ENCODE assay signal across 29 cellular contexts in genomic region chr1:161244888-161245287, GRCh38. TPM values are rescaled to one million over a fixed set of nuclear protein-coding genes. Genes with fewer than 3 reads are reported as not detected.
"Had no signal": no experiment of that assay in that cellular context is flagged by ENCODE, and none has a peak within 500 bp of the region (broad histone marks: within the 10 kb centered on the region; RNA-seq: fewer than 3 reads in every experiment).

No MANE protein-coding gene starts in this region.

- ATAC-seq: activated CD8-positive, alpha-beta T cell treated with anti-CD3 and anti-CD28 coated beads, Interleukin-2, amount 10 ng/mL, durations not matched to agents 7 days and 5 days; gastrocnemius medialis; left colon; lower lobe of right lung; SK-N-SH treated with all-trans-retinoic acid at 6 μM for 48 hours; stimulated activated naive B cell treated with anti-CD40 and anti-IgM and Interleukin-4, amounts not matched to agents 10 μg/mL and 1 μg/mL and 100 μg/mL, for 72 hours had no signal

- H3K27ac ChIP-seq: gastrocnemius medialis, lower lobe of right lung, testis, VCaP had no signal

- H3K4me1 ChIP-seq: gastrocnemius medialis, lower lobe of right lung, testis had no signal

- H3K9me3 ChIP-seq: gastrocnemius medialis, lower lobe of right lung, testis had no signal

- DNase-seq: activated CD4-positive, alpha-beta T cell treated with anti-CD3 and anti-CD28 coated beads, Interleukin-2, amount 50 U/mL, for 1 hour; activated CD4-positive, CD25-positive, alpha-beta regulatory T cell treated with anti-CD3 and anti-CD28 coated beads, Interleukin-2, amount 50 U/mL, for 72 hours; activated CD8-positive, alpha-beta T cell treated with anti-CD3 and anti-CD28 coated beads, Interleukin-2, amount 10 ng/mL, durations not matched to agents 7 days and 5 days; activated gamma-delta T cell treated with Interleukin-2 at 50 U/mL for 16 hours; amniotic stem cell; cerebellar nuclear complex; cortex of kidney; endodermal cell; erythroblast; gastrocnemius medialis; islet precursor cell; left colon; lower lobe of right lung; naive B cell; occipital lobe; posterior cingulate gyrus; retina; stimulated activated CD4-positive, alpha-beta T cell treated with anti-CD3 and anti-CD28 coated beads, Interleukin-2, amount 100 ng/mL, for 48 hours; stimulated activated CD8-positive, alpha-beta memory T cell treated with anti-CD3 and anti-CD28 coated beads, Interleukin-4, amount 100 ng/mL, for 48 hours; stimulated activated naive B cell treated with anti-CD40 and anti-IgM and Interleukin-4, amounts not matched to agents 10 μg/mL and 1 μg/mL and 100 μg/mL, for 72 hours; testis; trophoblast cell had no signal

- H3K36me3 ChIP-seq: gastrocnemius medialis, lower lobe of right lung had no signal

- H3K4me3 ChIP-seq: gastrocnemius medialis, lower lobe of right lung, testis had no signal

- H3K27me3 ChIP-seq: gastrocnemius medialis, testis had no signal

RNA-seq across cellular contexts. Expression of gene NR1I3, which starts 6.9 kb away (rescaled TPM):
- total RNA-seq: activated CD8-positive, alpha-beta T cell treated with anti-CD3 and anti-CD28 coated beads, Interleukin-2, amount 10 ng/mL, durations not matched to agents 7 days and 5 days; activated T-helper 1 cell treated with anti-CD3 and anti-CD28 coated beads, Interleukin-12 subunit alpha, Interleukin-12 subunit beta, Interleukin-2, Interleukin-4 antibody, amounts not matched to agents 30 ng/mL and 10 ng/mL and 1 ng/mL, durations not matched to agents 14 hours and 24 hours and 36 hours; endodermal cell; gastrocnemius medialis; lower lobe of right lung; mesenteric fat pad; mucosa of gallbladder; T-helper 2 cell treated with Interferon-gamma antibody and Interleukin-4, amounts not matched to agents 100 ng/mL and 5 ng/mL, for 36 hours had no signal
- polyA plus RNA-seq: neural cell had no signal

RNA-seq across cellular contexts. Expression of gene PCP4L1, which starts 13.7 kb away (rescaled TPM):
- total RNA-seq: activated T-helper 1 cell treated with anti-CD3 and anti-CD28 coated beads, Interleukin-12 subunit alpha, Interleukin-12 subunit beta, Interleukin-2, Interleukin-4 antibody, amounts not matched to agents 30 ng/mL and 10 ng/mL and 1 ng/mL, durations not matched to agents 14 hours and 24 hours and 36 hours; gastrocnemius medialis; T-helper 2 cell treated with Interferon-gamma antibody and Interleukin-4, amounts not matched to agents 100 ng/mL and 5 ng/mL, for 36 hours had no signal

RNA-seq across cellular contexts. Expression of gene APOA2, which starts 21.5 kb away (rescaled TPM):
- total RNA-seq: activated CD8-positive, alpha-beta T cell treated with anti-CD3 and anti-CD28 coated beads, Interleukin-2, amount 10 ng/mL, durations not matched to agents 7 days and 5 days; activated T-helper 1 cell treated with anti-CD3 and anti-CD28 coated beads, Interleukin-12 subunit alpha, Interleukin-12 subunit beta, Interleukin-2, Interleukin-4 antibody, amounts not matched to agents 30 ng/mL and 10 ng/mL and 1 ng/mL, durations not matched to agents 14 hours and 24 hours and 36 hours; left colon; lower lobe of right lung; mesenteric fat pad; occipital lobe; T-helper 2 cell treated with Interferon-gamma antibody and Interleukin-4, amounts not matched to agents 100 ng/mL and 5 ng/mL, for 36 hours; testis had no signal
- polyA plus RNA-seq: neural cell had no signal
